ENCODE assay signal across 20 cellular contexts in the genomic region with DNA sequence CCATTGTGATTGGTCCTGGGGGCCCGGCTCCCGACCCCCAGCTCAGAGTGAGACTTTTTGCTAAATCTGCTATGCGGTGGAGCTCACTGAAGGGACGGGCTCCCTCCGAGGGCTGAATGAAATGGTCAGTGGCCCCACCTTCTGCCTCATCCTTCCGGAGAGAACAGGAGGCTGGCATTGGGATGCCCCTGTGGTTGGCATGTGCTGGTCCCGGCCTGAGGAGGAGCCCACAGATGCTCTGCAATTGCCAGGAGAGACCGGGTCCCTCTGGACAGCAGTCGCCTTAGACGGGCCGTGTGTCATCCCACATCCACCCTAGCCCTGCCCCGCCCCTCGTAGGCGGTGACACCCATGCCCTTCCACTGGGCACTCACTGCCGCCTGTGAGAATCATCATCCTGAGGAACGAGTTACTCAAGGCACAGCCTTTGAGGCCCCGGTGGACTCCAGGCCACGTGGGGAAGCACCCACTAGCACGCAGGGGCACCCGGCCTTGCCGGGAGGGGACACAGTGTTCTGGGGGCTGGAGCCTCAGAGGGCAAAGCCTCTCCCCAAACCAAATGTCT.
"Had no signal": no experiment of that assay in that cellular context is flagged by ENCODE, and none has a peak within 500 bp of the region (broad histone marks: within the 10 kb centered on the region; RNA-seq: fewer than 3 reads in every experiment).

No MANE protein-coding gene starts in this region.

- H3K4me1 ChIP-seq: right lobe of liver, upper lobe of right lung, vagina had no signal

- H3K36me3 ChIP-seq: esophagus squamous epithelium, ovary, right lobe of liver, upper lobe of right lung, vagina had no signal

- H3K9me3 ChIP-seq: esophagus squamous epithelium, gastroesophageal sphincter, mucosa of descending colon, ovary, right lobe of liver, testis, tibial nerve, upper lobe of right lung, vagina had no signal

- H3K27ac ChIP-seq: epithelial cell of prostate, esophagus squamous epithelium, gastroesophageal sphincter, hepatocyte, ovary, right lobe of liver, testis, tibial nerve, upper lobe of right lung, vagina had no signal

- DNase-seq: effector memory CD8-positive, alpha-beta T cell; esophagus squamous epithelium; foreskin fibroblast; kidney; naive thymus-derived CD8-positive, alpha-beta T cell; stimulated activated CD4-positive, alpha-beta T cell treated with anti-CD3 and anti-CD28 coated beads, Interleukin-15, amount 100 ng/mL, for 24 hours; stimulated activated CD4-positive, alpha-beta T cell treated with anti-CD3 and anti-CD28 coated beads, Interleukin-1b, Interleukin-23, amount 100 ng/mL, for 48 hours; stimulated activated CD4-positive, alpha-beta T cell treated with anti-CD3 and anti-CD28 coated beads, Interleukin-4, amount 100 ng/mL, for 24 hours; stimulated activated naive CD8-positive, alpha-beta T cell treated with anti-CD3 and anti-CD28 coated beads, Interleukin-15, amount 100 ng/mL, for 72 hours; testis; upper lobe of right lung had no signal

- H3K4me3 ChIP-seq: esophagus squamous epithelium, gastroesophageal sphincter, hepatocyte, mucosa of descending colon, ovary, right lobe of liver, testis, tibial nerve, upper lobe of right lung, vagina had no signal

- ATAC-seq: effector memory CD8-positive, alpha-beta T cell; gastroesophageal sphincter; naive thymus-derived CD8-positive, alpha-beta T cell; stimulated activated memory B cell treated with anti-CD40 and anti-IgM and Interleukin-4, amounts not matched to agents 10 μg/mL and 1 μg/mL and 100 μg/mL, for 72 hours; stimulated activated naive CD8-positive, alpha-beta T cell treated with anti-CD3 and anti-CD28 coated beads, Interleukin-15, amount 100 ng/mL, for 72 hours; upper lobe of right lung had no signal

- H3K27me3 ChIP-seq: ovary, right lobe of liver, testis, upper lobe of right lung, vagina had no signal
